1 cellular context compared by ENCODE assay signal in the genomic region with DNA sequence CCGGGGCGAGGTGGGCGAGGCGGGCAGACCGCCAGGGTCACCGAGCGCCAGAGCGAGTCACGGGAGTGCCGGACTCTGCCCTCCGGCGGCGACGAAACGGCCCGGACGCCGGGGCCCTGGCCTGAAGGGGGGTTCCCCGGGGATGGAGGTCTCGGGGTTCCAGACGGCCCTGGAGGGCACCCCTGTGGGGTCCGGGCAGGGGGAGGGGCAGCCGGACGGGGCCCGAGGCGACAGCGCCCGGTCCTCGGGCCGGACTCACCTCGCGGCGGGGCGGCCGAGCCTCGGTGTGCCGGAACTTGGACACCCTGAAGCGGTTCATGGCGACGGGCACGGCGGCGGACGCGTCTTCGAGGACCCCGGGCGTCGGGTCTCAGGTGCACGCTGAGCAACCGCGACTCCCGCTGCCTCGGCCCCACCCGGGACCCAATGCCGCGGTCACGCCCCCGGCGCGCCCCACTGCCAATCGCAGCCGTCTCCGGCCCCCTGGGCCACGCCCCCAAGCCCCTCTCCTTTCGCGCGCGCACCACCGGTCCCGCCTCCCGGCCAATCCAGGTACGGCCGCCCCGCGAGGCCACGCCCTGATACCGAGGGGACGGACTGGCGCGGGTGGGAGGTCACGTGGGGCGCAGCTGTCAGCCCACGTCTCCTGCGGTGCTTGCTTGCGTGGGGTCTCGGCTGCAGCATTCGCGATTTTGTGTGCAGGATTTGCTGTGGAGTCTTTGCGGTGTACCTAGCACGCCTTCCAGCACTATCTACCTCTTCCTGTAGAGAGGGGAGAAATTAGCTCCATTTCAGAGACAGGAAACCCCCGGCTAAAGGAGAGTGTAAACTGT.
A peak's percentile ranks its signal among the peaks of the same experiment; 100 is the strongest.
TF ChIP-seq lines count a peak whose summit lies in the region.

A gene (minus strand): TSS at position 397 of the 833 bp plus-strand sequence. CDS start 78 bp downstream, at position 319.

TF ChIP-seq in K562, 482 proteins besides CTCF, POLR2A, EP300 and RAD21 (continued from another document and continues in another):
- TF ChIP-seq, protein P1, sequence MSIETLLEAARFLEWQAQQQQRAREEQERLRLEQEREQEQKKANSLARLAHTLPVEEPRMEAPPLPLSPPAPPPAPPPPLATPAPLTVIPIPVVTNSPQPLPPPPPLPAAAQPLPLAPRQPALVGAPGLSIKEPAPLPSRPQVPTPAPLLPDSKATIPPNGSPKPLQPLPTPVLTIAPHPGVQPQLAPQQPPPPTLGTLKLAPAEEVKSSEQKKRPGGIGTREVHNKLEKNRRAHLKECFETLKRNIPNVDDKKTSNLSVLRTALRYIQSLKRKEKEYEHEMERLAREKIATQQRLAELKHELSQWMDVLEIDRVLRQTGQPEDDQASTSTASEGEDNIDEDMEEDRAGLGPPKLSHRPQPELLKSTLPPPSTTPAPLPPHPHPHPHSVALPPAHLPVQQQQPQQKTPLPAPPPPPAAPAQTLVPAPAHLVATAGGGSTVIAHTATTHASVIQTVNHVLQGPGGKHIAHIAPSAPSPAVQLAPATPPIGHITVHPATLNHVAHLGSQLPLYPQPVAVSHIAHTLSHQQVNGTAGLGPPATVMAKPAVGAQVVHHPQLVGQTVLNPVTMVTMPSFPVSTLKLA (conservative IDR thresholded peaks at IDR 0.05) = peak; percentile 89 to 95
- TF ChIP-seq, protein P2, sequence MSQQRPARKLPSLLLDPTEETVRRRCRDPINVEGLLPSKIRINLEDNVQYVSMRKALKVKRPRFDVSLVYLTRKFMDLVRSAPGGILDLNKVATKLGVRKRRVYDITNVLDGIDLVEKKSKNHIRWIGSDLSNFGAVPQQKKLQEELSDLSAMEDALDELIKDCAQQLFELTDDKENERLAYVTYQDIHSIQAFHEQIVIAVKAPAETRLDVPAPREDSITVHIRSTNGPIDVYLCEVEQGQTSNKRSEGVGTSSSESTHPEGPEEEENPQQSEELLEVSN (IDR thresholded peaks at IDR 0.05; ENCODE audit: borderline replicate concordance in 1 of 2, extremely low read depth in 1 of 2, insufficient read depth in 1 of 2, insufficient read length in 1 of 2, low read depth in 1 of 2, low read length in 1 of 2, poor library complexity in 1 of 2, severe bottlenecking in 1 of 2) = peak; percentile 92 to 94
- TF ChIP-seq SUPT5H (IDR thresholded peaks at IDR 0.05) (peak; percentile 71), HNRNPL (IDR thresholded peaks at IDR 0.05; ENCODE audit: low read depth, low read length) (0 out of 2 replicates have a peak, but pooled peaks have one; percentile 22), ZEB2 (IDR thresholded peaks at IDR 0.05) (no peak), NR2C2 (CRISPR knock-in tag; IDR thresholded peaks at IDR 0.05) (0 out of 2 replicates have a peak, but pooled peaks have one; percentile 2), NR2C2 (tag; IDR thresholded peaks at IDR 0.05) (peak; percentile 62; the same call in 1 of the 2 replicates), JUN (IDR thresholded peaks at IDR 0.05; ENCODE audit: borderline replicate concordance, low read depth, low read length) (no peak), JUN (CRISPR knock-in tag; IDR thresholded peaks at IDR 0.05; ENCODE audit: borderline replicate concordance) (no peak), KLF1 (tag; IDR thresholded peaks at IDR 0.05) (peak; percentile 15; the same call in 1 of the 2 replicates), MED1 (CRISPR knock-in tag; IDR thresholded peaks at IDR 0.05; ENCODE audit: borderline replicate concordance) (0 out of 2 replicates have a peak, but pooled peaks have one; percentile 63), PHB (CRISPR knock-in tag; IDR thresholded peaks at IDR 0.05) (0 out of 2 replicates have a peak, but pooled peaks have one; percentile 25), ESRRA (IDR thresholded peaks at IDR 0.05; ENCODE audit: borderline replicate concordance, low read depth) (peak; percentile 57; the same call in 1 of the 2 replicates), POLR2G (IDR thresholded peaks at IDR 0.05; ENCODE audit: low read depth, low read length) (peak; percentile 84), NFATC3 (IDR thresholded peaks at IDR 0.05) (no peak), TEAD2 (tag; IDR thresholded peaks at IDR 0.05) (no peak), JUND (IDR thresholded peaks at IDR 0.05; ENCODE audit: borderline replicate concordance, low read depth, low read length) (no peak), JUND (tag; IDR thresholded peaks at IDR 0.05; ENCODE audit: borderline replicate concordance, low read depth, low read length) (no peak), SMAD4 (CRISPR knock-in tag; conservative IDR thresholded peaks at IDR 0.05) (0 out of 2 replicates have a peak, but pooled peaks have one; percentile 13), BRD4 (IDR thresholded peaks at IDR 0.05) (peak; percentile 51; the same call in 1 of the 2 replicates), ZC3H4 (CRISPR knock-in tag; IDR thresholded peaks at IDR 0.05; ENCODE audit: borderline replicate concordance) (peak; percentile 70)
- TF ChIP-seq, protein P3, sequence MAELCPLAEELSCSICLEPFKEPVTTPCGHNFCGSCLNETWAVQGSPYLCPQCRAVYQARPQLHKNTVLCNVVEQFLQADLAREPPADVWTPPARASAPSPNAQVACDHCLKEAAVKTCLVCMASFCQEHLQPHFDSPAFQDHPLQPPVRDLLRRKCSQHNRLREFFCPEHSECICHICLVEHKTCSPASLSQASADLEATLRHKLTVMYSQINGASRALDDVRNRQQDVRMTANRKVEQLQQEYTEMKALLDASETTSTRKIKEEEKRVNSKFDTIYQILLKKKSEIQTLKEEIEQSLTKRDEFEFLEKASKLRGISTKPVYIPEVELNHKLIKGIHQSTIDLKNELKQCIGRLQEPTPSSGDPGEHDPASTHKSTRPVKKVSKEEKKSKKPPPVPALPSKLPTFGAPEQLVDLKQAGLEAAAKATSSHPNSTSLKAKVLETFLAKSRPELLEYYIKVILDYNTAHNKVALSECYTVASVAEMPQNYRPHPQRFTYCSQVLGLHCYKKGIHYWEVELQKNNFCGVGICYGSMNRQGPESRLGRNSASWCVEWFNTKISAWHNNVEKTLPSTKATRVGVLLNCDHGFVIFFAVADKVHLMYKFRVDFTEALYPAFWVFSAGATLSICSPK (IDR thresholded peaks at IDR 0.05; ENCODE audit: borderline replicate concordance) = no peak
- TF ChIP-seq, protein P4, sequence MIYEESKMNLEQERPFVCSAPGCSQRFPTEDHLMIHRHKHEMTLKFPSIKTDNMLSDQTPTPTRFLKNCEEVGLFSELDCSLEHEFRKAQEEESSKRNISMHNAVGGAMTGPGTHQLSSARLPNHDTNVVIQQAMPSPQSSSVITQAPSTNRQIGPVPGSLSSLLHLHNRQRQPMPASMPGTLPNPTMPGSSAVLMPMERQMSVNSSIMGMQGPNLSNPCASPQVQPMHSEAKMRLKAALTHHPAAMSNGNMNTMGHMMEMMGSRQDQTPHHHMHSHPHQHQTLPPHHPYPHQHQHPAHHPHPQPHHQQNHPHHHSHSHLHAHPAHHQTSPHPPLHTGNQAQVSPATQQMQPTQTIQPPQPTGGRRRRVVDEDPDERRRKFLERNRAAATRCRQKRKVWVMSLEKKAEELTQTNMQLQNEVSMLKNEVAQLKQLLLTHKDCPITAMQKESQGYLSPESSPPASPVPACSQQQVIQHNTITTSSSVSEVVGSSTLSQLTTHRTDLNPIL (CRISPR knock-in tag; IDR thresholded peaks at IDR 0.05) = no peak
- TF ChIP-seq, protein P5, sequence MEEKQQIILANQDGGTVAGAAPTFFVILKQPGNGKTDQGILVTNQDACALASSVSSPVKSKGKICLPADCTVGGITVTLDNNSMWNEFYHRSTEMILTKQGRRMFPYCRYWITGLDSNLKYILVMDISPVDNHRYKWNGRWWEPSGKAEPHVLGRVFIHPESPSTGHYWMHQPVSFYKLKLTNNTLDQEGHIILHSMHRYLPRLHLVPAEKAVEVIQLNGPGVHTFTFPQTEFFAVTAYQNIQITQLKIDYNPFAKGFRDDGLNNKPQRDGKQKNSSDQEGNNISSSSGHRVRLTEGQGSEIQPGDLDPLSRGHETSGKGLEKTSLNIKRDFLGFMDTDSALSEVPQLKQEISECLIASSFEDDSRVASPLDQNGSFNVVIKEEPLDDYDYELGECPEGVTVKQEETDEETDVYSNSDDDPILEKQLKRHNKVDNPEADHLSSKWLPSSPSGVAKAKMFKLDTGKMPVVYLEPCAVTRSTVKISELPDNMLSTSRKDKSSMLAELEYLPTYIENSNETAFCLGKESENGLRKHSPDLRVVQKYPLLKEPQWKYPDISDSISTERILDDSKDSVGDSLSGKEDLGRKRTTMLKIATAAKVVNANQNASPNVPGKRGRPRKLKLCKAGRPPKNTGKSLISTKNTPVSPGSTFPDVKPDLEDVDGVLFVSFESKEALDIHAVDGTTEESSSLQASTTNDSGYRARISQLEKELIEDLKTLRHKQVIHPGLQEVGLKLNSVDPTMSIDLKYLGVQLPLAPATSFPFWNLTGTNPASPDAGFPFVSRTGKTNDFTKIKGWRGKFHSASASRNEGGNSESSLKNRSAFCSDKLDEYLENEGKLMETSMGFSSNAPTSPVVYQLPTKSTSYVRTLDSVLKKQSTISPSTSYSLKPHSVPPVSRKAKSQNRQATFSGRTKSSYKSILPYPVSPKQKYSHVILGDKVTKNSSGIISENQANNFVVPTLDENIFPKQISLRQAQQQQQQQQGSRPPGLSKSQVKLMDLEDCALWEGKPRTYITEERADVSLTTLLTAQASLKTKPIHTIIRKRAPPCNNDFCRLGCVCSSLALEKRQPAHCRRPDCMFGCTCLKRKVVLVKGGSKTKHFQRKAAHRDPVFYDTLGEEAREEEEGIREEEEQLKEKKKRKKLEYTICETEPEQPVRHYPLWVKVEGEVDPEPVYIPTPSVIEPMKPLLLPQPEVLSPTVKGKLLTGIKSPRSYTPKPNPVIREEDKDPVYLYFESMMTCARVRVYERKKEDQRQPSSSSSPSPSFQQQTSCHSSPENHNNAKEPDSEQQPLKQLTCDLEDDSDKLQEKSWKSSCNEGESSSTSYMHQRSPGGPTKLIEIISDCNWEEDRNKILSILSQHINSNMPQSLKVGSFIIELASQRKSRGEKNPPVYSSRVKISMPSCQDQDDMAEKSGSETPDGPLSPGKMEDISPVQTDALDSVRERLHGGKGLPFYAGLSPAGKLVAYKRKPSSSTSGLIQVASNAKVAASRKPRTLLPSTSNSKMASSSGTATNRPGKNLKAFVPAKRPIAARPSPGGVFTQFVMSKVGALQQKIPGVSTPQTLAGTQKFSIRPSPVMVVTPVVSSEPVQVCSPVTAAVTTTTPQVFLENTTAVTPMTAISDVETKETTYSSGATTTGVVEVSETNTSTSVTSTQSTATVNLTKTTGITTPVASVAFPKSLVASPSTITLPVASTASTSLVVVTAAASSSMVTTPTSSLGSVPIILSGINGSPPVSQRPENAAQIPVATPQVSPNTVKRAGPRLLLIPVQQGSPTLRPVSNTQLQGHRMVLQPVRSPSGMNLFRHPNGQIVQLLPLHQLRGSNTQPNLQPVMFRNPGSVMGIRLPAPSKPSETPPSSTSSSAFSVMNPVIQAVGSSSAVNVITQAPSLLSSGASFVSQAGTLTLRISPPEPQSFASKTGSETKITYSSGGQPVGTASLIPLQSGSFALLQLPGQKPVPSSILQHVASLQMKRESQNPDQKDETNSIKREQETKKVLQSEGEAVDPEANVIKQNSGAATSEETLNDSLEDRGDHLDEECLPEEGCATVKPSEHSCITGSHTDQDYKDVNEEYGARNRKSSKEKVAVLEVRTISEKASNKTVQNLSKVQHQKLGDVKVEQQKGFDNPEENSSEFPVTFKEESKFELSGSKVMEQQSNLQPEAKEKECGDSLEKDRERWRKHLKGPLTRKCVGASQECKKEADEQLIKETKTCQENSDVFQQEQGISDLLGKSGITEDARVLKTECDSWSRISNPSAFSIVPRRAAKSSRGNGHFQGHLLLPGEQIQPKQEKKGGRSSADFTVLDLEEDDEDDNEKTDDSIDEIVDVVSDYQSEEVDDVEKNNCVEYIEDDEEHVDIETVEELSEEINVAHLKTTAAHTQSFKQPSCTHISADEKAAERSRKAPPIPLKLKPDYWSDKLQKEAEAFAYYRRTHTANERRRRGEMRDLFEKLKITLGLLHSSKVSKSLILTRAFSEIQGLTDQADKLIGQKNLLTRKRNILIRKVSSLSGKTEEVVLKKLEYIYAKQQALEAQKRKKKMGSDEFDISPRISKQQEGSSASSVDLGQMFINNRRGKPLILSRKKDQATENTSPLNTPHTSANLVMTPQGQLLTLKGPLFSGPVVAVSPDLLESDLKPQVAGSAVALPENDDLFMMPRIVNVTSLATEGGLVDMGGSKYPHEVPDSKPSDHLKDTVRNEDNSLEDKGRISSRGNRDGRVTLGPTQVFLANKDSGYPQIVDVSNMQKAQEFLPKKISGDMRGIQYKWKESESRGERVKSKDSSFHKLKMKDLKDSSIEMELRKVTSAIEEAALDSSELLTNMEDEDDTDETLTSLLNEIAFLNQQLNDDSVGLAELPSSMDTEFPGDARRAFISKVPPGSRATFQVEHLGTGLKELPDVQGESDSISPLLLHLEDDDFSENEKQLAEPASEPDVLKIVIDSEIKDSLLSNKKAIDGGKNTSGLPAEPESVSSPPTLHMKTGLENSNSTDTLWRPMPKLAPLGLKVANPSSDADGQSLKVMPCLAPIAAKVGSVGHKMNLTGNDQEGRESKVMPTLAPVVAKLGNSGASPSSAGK (IDR thresholded peaks at IDR 0.05) = peak; percentile 58
- TF ChIP-seq, protein P6, sequence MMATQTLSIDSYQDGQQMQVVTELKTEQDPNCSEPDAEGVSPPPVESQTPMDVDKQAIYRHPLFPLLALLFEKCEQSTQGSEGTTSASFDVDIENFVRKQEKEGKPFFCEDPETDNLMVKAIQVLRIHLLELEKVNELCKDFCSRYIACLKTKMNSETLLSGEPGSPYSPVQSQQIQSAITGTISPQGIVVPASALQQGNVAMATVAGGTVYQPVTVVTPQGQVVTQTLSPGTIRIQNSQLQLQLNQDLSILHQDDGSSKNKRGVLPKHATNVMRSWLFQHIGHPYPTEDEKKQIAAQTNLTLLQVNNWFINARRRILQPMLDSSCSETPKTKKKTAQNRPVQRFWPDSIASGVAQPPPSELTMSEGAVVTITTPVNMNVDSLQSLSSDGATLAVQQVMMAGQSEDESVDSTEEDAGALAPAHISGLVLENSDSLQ (IDR thresholded peaks at IDR 0.05) = peak; percentile 87
- TF ChIP-seq, protein P7, sequence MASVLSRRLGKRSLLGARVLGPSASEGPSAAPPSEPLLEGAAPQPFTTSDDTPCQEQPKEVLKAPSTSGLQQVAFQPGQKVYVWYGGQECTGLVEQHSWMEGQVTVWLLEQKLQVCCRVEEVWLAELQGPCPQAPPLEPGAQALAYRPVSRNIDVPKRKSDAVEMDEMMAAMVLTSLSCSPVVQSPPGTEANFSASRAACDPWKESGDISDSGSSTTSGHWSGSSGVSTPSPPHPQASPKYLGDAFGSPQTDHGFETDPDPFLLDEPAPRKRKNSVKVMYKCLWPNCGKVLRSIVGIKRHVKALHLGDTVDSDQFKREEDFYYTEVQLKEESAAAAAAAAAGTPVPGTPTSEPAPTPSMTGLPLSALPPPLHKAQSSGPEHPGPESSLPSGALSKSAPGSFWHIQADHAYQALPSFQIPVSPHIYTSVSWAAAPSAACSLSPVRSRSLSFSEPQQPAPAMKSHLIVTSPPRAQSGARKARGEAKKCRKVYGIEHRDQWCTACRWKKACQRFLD (CRISPR knock-in tag; IDR thresholded peaks at IDR 0.05) = peak; percentile 35; the same call in 1 of the 2 replicates
- TF ChIP-seq, protein P8, sequence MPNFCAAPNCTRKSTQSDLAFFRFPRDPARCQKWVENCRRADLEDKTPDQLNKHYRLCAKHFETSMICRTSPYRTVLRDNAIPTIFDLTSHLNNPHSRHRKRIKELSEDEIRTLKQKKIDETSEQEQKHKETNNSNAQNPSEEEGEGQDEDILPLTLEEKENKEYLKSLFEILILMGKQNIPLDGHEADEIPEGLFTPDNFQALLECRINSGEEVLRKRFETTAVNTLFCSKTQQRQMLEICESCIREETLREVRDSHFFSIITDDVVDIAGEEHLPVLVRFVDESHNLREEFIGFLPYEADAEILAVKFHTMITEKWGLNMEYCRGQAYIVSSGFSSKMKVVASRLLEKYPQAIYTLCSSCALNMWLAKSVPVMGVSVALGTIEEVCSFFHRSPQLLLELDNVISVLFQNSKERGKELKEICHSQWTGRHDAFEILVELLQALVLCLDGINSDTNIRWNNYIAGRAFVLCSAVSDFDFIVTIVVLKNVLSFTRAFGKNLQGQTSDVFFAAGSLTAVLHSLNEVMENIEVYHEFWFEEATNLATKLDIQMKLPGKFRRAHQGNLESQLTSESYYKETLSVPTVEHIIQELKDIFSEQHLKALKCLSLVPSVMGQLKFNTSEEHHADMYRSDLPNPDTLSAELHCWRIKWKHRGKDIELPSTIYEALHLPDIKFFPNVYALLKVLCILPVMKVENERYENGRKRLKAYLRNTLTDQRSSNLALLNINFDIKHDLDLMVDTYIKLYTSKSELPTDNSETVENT (CRISPR knock-in tag; IDR thresholded peaks at IDR 0.05) = peak; percentile 24; the same call in 1 of the 2 replicates
